In genomic region chr14:52348796-52349195, GRCh38 we compare ENCODE assay signal across 12 cellular contexts. TPM values are rescaled to one million over a fixed set of nuclear protein-coding genes. Genes with fewer than 3 reads are reported as not detected.
DNase-seq lines count a peak whose midpoint lies in the region; FAIRE-seq and TF ChIP-seq lines count a peak whose summit lies in the region.
"Had no signal": no experiment of that assay in that cellular context is flagged by ENCODE, and none has a peak within 500 bp of the region (broad histone marks: within the 10 kb centered on the region; RNA-seq: fewer than 3 reads in every experiment).

No MANE protein-coding gene starts in this region.

- H2AFZ ChIP-seq in neural progenitor cell (replicated peaks): peak overlapping the region; percentile 27

- H3K36me3 Mint-ChIP-seq in neural progenitor cell (no peaks in the 10 kb centered on the region), CD14-positive monocyte (no peaks in the 10 kb centered on the region)

- H4K20me1 ChIP-seq in neural progenitor cell (ENCODE audit: low read depth): no peaks in the 10 kb centered on the region

- no peaks in the 10 kb centered on the region for H3K79me2 ChIP-seq in neural progenitor cell (ENCODE audit: low read depth)

- TF ChIP-seq CTCF in epithelial cell of esophagus (IDR thresholded peaks at IDR 0.05; ENCODE audit: insufficient read depth, low read depth, low read length, missing control alignments) (no peak), neural progenitor cell (IDR thresholded peaks at IDR 0.05) (no peak), CD14-positive monocyte (IDR thresholded peaks at IDR 0.05) (no peak), kidney (IDR thresholded peaks at IDR 0.05; ENCODE audit: borderline replicate concordance, extremely low read depth, insufficient read depth) (no peak)

- FAIRE-seq in kidney (lab: Jason Lieb, UNC): no peak

- H3K27me3 Mint-ChIP-seq in neural progenitor cell (ENCODE audit: insufficient read depth, low read depth) (peaks cover 4% of the 10 kb centered on the region), CD14-positive monocyte (ENCODE audit: low read depth in 3 of 3) (peaks cover 80 to 84% (median 81%) of the 10 kb centered on the region in 3 donors)

- H3F3A ChIP-seq in neural progenitor cell (ENCODE audit: low read depth): no peaks in the 10 kb centered on the region

- H3K9ac ChIP-seq in neural progenitor cell: no peak overlapping the region
- H3K9ac ChIP-seq in kidney (ENCODE audit: low read length in 2 of 2): no peak overlapping the region

- intact Hi-C loops in CD14-positive monocyte (cut with micrococcal nuclease) (loop anchor here in 1 of 2 donors (5.0 kb wide), 1 partner anchor 36 kb away; the partner anchor contains the start of gene PTGER2), kidney (cut with DNase I) (no loop called here)

- peaks cover 4% of the 10 kb centered on the region for H3K4me1 ChIP-seq in neural progenitor cell
- peaks cover 9 to 19% of the 10 kb centered on the region in 2 donors for H3K4me1 ChIP-seq in kidney (ENCODE audit: control insufficient read depth in 1 of 2, insufficient read depth in 1 of 2, low read depth in 1 of 2, low read length in 2 of 2)

- no peak overlapping the region for H3K27ac ChIP-seq in neural progenitor cell
- no peak overlapping the region for H3K27ac ChIP-seq in kidney (ENCODE audit: low read depth in 2 of 2, low read length in 2 of 2)
- H3K27ac ChIP-seq: Peyer's patch, right atrium auricular region had no signal

- no peaks in the 10 kb centered on the region for H3K9me3 Mint-ChIP-seq in neural progenitor cell
- peaks cover 0 to 7% (median 3%) of the 10 kb centered on the region in 7 donors for H3K9me3 Mint-ChIP-seq in CD14-positive monocyte

- peak; percentile 49 for DNase-seq in GM03348 (ENCODE audit: low spot score)
- DNase-seq in RPMI7951 (ENCODE audit: low read depth): peak; percentile 64
- peak; percentile 58 for DNase-seq in epithelial cell of esophagus (ENCODE audit: low read depth)
- DNase-seq in neural progenitor cell (ENCODE audit: low spot score): no peak
- DNase-seq in iPS-NIHi11 (ENCODE audit: low spot score): no peak
- DNase-seq in CD14-positive monocyte (ENCODE audit: low spot score): no peak
- DNase-seq in COR-L47 (lab: John Stamatoyannopoulos, UW): no peak
- DNase-seq in kidney: no peak
- DNase-seq: NCI-H510A treated with DMSO at 0.1 percent for 48 hours, Peyer's patch had no signal

- no peak overlapping the region for H3K4me3 ChIP-seq in epithelial cell of esophagus (ENCODE audit: low read length)
- H3K4me3 ChIP-seq in neural progenitor cell: no peak overlapping the region
- no peak overlapping the region for H3K4me3 ChIP-seq in kidney (ENCODE audit: low read length in 2 of 2)
- H3K4me3 ChIP-seq: Peyer's patch, right atrium auricular region had no signal

- H3K9me3 ChIP-seq in neural progenitor cell (ENCODE audit: low read depth): no peaks in the 10 kb centered on the region
- H3K9me3 ChIP-seq in kidney (ENCODE audit: control insufficient read depth in 1 of 2, low read length in 2 of 2): no peaks in the 10 kb centered on the region
- H3K9me3 ChIP-seq: Peyer's patch, right atrium auricular region had no signal

- H3K4me3 Mint-ChIP-seq in neural progenitor cell (no peak overlapping the region), CD14-positive monocyte (peak overlapping the region in 1 of 2 donors; percentile 15)

- H3K27me3 ChIP-seq in neural progenitor cell: no peaks in the 10 kb centered on the region
- H3K27me3 ChIP-seq: Peyer's patch, right atrium auricular region had no signal

- no peak overlapping the region for H3K27ac Mint-ChIP-seq in neural progenitor cell
- H3K27ac Mint-ChIP-seq in CD14-positive monocyte: no peak overlapping the region

- no peak overlapping the region for H3K4me2 ChIP-seq in neural progenitor cell

- H3K36me3 ChIP-seq in neural progenitor cell: no peaks in the 10 kb centered on the region
- H3K36me3 ChIP-seq in kidney (ENCODE audit: control insufficient read depth in 1 of 2, insufficient read depth in 2 of 2, low read length in 2 of 2): no peaks in the 10 kb centered on the region
- H3K36me3 ChIP-seq: Peyer's patch, right atrium auricular region had no signal

- H3K4me1 Mint-ChIP-seq in neural progenitor cell: peaks cover 5% of the 10 kb centered on the region
- no peaks in the 10 kb centered on the region for H3K4me1 Mint-ChIP-seq in CD14-positive monocyte

RNA-seq across cellular contexts. Expression of gene PTGER2, which starts 34.7 kb away (rescaled TPM):
- 0.78 and 1.6 TPM in 2 replicates for total RNA-seq in RPMI7951 (2014; rRNA removed; shearing (Covaris generic))
- total RNA-seq in neural progenitor cell (ENCODE audit: low replicate concordance) (not detected in 2 replicates), kidney (10.0 TPM)
- polyA plus RNA-seq in CD14-positive monocyte (10 to 100 TPM; 72.8 to 90.4 TPM), kidney (ENCODE audit: insufficient read depth, low read depth, low replicate concordance) (3.4 TPM)
- total RNA-seq: temporal lobe had no signal

Comparison
In these comparisons a context has a peak if more than half of its experiments do, and no peak if none do; other contexts are left out.
1. DNase-seq: peak in GM03348 (single experiment), RPMI7951 (single experiment) and epithelial cell of esophagus (single experiment); none in neural progenitor cell (single experiment), iPS-NIHi11 (single experiment), CD14-positive monocyte (single experiment), COR-L47 (single experiment) and kidney (single experiment).